In the genomic region with DNA sequence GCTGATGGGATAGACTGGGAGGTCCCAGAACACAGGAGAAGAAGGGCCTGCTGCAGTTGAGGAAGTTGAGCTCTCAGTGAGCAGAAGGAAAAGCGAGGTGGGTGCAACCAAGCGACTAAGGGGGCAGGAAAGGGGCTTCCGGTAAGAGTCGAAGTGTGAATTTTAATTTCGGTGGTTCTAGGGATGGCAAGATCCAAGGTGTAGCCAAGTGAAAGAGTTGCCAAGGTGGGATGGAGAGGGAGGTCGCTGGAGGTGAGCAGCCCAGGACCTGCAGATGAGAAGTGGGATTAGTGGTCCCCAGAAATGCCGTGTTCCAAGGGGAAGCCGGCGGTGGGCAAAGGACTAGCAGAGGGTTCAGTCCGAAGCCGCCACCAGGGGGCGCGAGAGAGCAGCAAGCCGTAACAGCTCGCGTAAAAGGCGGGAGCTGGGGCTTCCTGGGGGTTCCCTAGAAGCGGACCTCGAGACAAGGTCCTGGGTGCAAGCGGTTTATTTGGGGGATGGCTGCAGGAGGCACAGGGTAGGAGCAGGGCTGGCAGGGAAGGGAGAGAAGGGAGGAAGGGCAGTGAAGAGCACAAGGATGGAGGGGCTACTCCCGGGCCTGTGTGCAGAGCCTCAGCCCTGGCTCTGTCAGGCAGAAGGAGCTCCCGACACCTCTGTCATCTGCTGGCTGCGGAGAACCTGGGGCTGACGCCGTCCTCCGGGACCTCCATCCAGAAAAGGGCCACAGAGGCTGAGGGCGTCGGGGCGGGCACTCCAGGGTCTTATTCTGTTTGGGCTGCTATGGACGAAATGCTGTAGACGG, we compare ENCODE assay signal across 8 cellular contexts.
DNase-seq lines count a peak whose midpoint lies in the region; ATAC-seq and TF ChIP-seq lines count a peak whose summit lies in the region.

No MANE protein-coding gene starts in this region.

- H3K4me3 ChIP-seq in left ventricle myocardium inferior, result no peak overlapping the region

- TF ChIP-seq CTCF in GM12874 (IDR thresholded peaks at IDR 0.05; ENCODE audit: insufficient read depth, low read depth, low read length), result peak; percentile 88
- TF ChIP-seq CTCF in left ventricle myocardium inferior (IDR thresholded peaks at IDR 0.05; ENCODE audit: borderline replicate concordance), result peak; percentile 78

- H3K36me3 Mint-ChIP-seq in activated CD4-positive, alpha-beta memory T cell treated with anti-CD3 and anti-CD28 coated beads for 36 hours, result no peaks in the 10 kb centered on the region

- peak; percentile 79 for DNase-seq in HuH-7 (ENCODE audit: low spot score)
- peak; percentile 39 for DNase-seq in activated CD4-positive, alpha-beta memory T cell treated with anti-CD3 and anti-CD28 coated beads for 36 hours
- peak; percentile 40 for DNase-seq in left ventricle myocardium inferior
- peak; percentile 1 to 14 (median 4) for DNase-seq in stimulated activated CD4-positive, alpha-beta T cell treated with anti-CD3 and anti-CD28 coated beads, Interleukin-1b, Interleukin-23, amount 100 ng/mL, for 24 hours (ENCODE audit: low read depth in 4 of 4, low spot score in 1 of 4)
- no peak for DNase-seq in NCI-H2171 treated with DMSO at 0.1 percent for 48 hours (lab: John Stamatoyannopoulos, UW)
- no peak for DNase-seq in effector CD4-positive, alpha-beta T cell

- no peaks in the 10 kb centered on the region for H3K27me3 Mint-ChIP-seq in activated CD4-positive, alpha-beta memory T cell treated with anti-CD3 and anti-CD28 coated beads for 36 hours

- POLR2A ChIA-PET in activated CD4-positive, alpha-beta memory T cell treated with anti-CD3 and anti-CD28 coated beads for 36 hours (lab: Charles Lee), result no interaction called here

- intact Hi-C loops in activated CD4-positive, alpha-beta memory T cell treated with anti-CD3 and anti-CD28 coated beads for 36 hours (cut with micrococcal nuclease), result no loop called here
- intact Hi-C loops in left ventricle myocardium inferior (cut with micrococcal nuclease), result loop anchor here (10.0 kb wide), 1 partner anchor 296 kb away; no protein-coding TSS in a partner anchor

- H3K9me3 Mint-ChIP-seq in activated CD4-positive, alpha-beta memory T cell treated with anti-CD3 and anti-CD28 coated beads for 36 hours, result peaks cover 2% of the 10 kb centered on the region

- H3K9me3 ChIP-seq in left ventricle myocardium inferior (replicated peaks), result no peaks in the 10 kb centered on the region

- CTCF ChIA-PET in activated CD4-positive, alpha-beta memory T cell treated with anti-CD3 and anti-CD28 coated beads for 36 hours (lab: Charles Lee), result interaction anchor here (0.6 to 1.7 kb wide), 7 partner anchors 9 to 297 kb away, joined by 3 to 7 read pairs (median 3); no protein-coding TSS in a partner anchor

- H3K4me1 Mint-ChIP-seq in activated CD4-positive, alpha-beta memory T cell treated with anti-CD3 and anti-CD28 coated beads for 36 hours (ENCODE audit: low read depth), result no peaks in the 10 kb centered on the region

- no peaks in the 10 kb centered on the region for H3K36me3 ChIP-seq in left ventricle myocardium inferior

- H3K27ac Mint-ChIP-seq in activated CD4-positive, alpha-beta memory T cell treated with anti-CD3 and anti-CD28 coated beads for 36 hours, result no peak overlapping the region

- ATAC-seq in HG03175 (IDR thresholded peaks at IDR 0.05; ENCODE audit: unreplicated experiment), result no peak

- no peaks in the 10 kb centered on the region for H3K4me1 ChIP-seq in left ventricle myocardium inferior

- peaks cover 32% of the 10 kb centered on the region for H3K27me3 ChIP-seq in left ventricle myocardium inferior (ENCODE audit: low read depth)

- H3K4me3 Mint-ChIP-seq in activated CD4-positive, alpha-beta memory T cell treated with anti-CD3 and anti-CD28 coated beads for 36 hours, result no peak overlapping the region

- no peak overlapping the region for H3K27ac ChIP-seq in left ventricle myocardium inferior (replicated peaks)

Comparison
In these comparisons a context has a peak if more than half of its experiments do, and no peak if none do; other contexts are left out.
1. DNase-seq: peak in HuH-7 (single experiment), activated CD4-positive, alpha-beta memory T cell treated with anti-CD3 and anti-CD28 coated beads for 36 hours (single experiment), left ventricle myocardium inferior (single experiment) and stimulated activated CD4-positive, alpha-beta T cell treated with anti-CD3 and anti-CD28 coated beads, Interleukin-1b, Interleukin-23, amount 100 ng/mL, for 24 hours (4 of 4); none in NCI-H2171 treated with DMSO at 0.1 percent for 48 hours (single experiment) and effector CD4-positive, alpha-beta T cell (single experiment).